In genomic region chrX:75096331-75096730, GRCh38 we compare ENCODE assay signal across 11 cellular contexts.
"Had no signal": no experiment of that assay in that cellular context is flagged by ENCODE, and none has a peak within 500 bp of the region (broad histone marks: within the 10 kb centered on the region; RNA-seq: fewer than 3 reads in every experiment).

No MANE protein-coding gene starts in this region.

- H3K9me3 Mint-ChIP-seq: neural progenitor cell, T-cell, WTC11 had no signal

- H3K4me1 Mint-ChIP-seq: WTC11 had no signal

- H3K36me3 Mint-ChIP-seq: neural progenitor cell, WTC11 had no signal

- H3K27me3 ChIP-seq: cardiac muscle cell, neural progenitor cell, pancreas had no signal

- H3K4me1 ChIP-seq: neural progenitor cell, pancreas had no signal

- H3K27ac Mint-ChIP-seq: neural progenitor cell, T-cell, WTC11 had no signal

- H3K36me3 ChIP-seq: pancreas had no signal

- H3K27me3 Mint-ChIP-seq: T-cell had no signal

- H3K9me3 ChIP-seq: pancreas had no signal

- ATAC-seq: pancreas, T-cell, WTC11 had no signal

- H3K27ac ChIP-seq: cardiac muscle cell, epithelial cell of prostate, neural progenitor cell, pancreas, SK-N-MC had no signal

- DNase-seq: activated CD4-positive, alpha-beta T cell treated with anti-CD3 and anti-CD28 coated beads, Interleukin-2, amount 50 U/mL, for 48 hours; hypothalamus; kidney glomerular epithelial cell; pancreas; stimulated activated CD4-positive, alpha-beta T cell treated with anti-CD3 and anti-CD28 coated beads, Interleukin-2, amount 100 ng/mL, for 48 hours; T-cell had no signal

- H3K4me3 Mint-ChIP-seq: neural progenitor cell, T-cell, WTC11 had no signal

- H3K4me3 ChIP-seq: cardiac muscle cell, neural progenitor cell, pancreas, SK-N-MC had no signal
